Comparison of ENCODE assay signal across 1 cellular context in genomic region chr10:29259498-29259897, GRCh38.
TF ChIP-seq lines count a peak whose summit lies in the region.

No MANE protein-coding gene starts in this region.

TF ChIP-seq in H1, 55 proteins besides CTCF, POLR2A, EP300 and RAD21:
- TF ChIP-seq ATF3 (IDR thresholded peaks at IDR 0.05; ENCODE audit: insufficient read depth, low read depth, low read length) (no peak), YY1 (IDR thresholded peaks at IDR 0.05; ENCODE audit: low read depth, low read length) (0 out of 2 replicates have a peak, but pooled peaks have one; percentile 15), SAP30 (IDR thresholded peaks at IDR 0.05; ENCODE audit: insufficient read depth, insufficient replicate concordance, low read length) (no peak), TBP (IDR thresholded peaks at IDR 0.05; ENCODE audit: low read depth, low read length) (no peak), KDM1A (IDR thresholded peaks at IDR 0.05; ENCODE audit: borderline replicate concordance, low read length) (peak; percentile 55; the same call in 1 of the 2 replicates)
